ENCODE assay signal across 8 cellular contexts in the genomic region with DNA sequence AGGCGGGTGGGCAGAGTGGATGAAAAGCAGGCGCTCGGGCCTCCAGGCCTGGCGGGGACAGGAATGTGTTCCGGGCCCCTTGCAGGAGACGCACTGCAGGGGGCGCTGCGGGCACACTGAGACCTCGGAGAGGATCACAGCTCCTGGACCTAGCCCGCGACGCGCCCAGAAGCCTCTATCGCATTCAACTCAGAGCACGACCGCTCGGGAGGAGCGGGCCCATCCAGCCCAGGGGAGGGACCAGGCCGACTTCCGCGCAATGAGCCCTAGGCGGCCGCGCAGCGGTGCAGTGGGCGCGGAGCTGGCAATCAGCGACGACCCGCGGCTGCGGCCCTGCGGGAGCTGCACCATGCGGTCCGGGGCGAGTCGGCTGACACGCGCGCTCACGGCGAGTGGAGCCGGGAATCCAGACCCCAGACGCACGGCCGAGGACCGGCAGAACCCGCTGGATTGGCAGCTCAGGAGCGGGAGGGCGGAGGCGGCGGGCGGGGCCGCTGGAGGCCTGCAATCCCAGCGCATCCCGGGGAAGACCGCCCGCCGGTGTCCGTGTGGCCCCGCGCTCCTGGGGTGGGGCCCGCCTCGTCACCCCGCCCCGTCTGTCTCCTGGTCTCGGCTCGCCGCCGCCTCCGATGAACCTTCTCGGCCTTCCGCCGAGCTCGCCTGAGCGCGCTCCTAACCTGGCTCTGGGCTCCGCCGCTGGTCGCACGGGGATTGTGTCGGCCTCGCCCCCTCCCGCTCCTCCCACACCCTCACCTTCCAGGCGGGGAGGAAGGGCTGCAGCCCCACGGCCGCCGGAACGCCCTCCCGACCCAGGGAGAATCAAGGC. TPM values are rescaled to one million over a fixed set of nuclear protein-coding genes. Genes with fewer than 3 reads are reported as not detected.
DNase-seq lines count a peak whose midpoint lies in the region; ATAC-seq and TF ChIP-seq lines count a peak whose summit lies in the region.

No MANE protein-coding gene starts in this region.

- H3K4me3 ChIP-seq in colonic mucosa, result peak overlapping the region; percentile 59

- H3K9ac ChIP-seq in colonic mucosa (ENCODE audit: low read depth in 2 of 2, low read length in 2 of 2), result peak overlapping the region; percentile 68 to 70

- peak overlapping the region; percentile 80 for H3K27ac ChIP-seq in C4-2B
- H3K27ac ChIP-seq in colonic mucosa, result peak overlapping the region; percentile 81

- no peaks in the 10 kb centered on the region for H3K27me3 ChIP-seq in colonic mucosa

- H3K36me3 ChIP-seq in colonic mucosa, result no peaks in the 10 kb centered on the region

- DNase-seq in NCI-H524 (lab: John Stamatoyannopoulos, UW) (peak; percentile 63 to 82), colonic mucosa (peak; percentile 98), left kidney (ENCODE audit: low read depth, low spot score) (peak; percentile 98)
- DNase-seq in activated CD4-positive, alpha-beta T cell treated with anti-CD3 and anti-CD28 coated beads for 4 hours, result peak; percentile 94 to 96
- DNase-seq in stimulated activated CD4-positive, alpha-beta T cell treated with anti-CD3 and anti-CD28 coated beads, Interleukin-1b, Interleukin-23, amount 100 ng/mL, for 48 hours, result peak; percentile 95

- H3K9me3 ChIP-seq in colonic mucosa, result no peaks in the 10 kb centered on the region

- ATAC-seq in GM19324 (IDR thresholded peaks at IDR 0.05; ENCODE audit: low FRiP score, unreplicated experiment) (peak; percentile 92), HG03460 (IDR thresholded peaks at IDR 0.05; ENCODE audit: unreplicated experiment) (peak; percentile 83)

- intact Hi-C loops in colonic mucosa (cut with DNase I), result loop anchor here (1.0 to 5.0 kb wide), 2 partner anchors 117 to 186 kb away; no protein-coding TSS in a partner anchor

- TF ChIP-seq CTCF in C4-2B (conservative IDR thresholded peaks at IDR 0.05) (peak; percentile 84), colonic mucosa (IDR thresholded peaks at IDR 0.05) (peak; percentile 97)

- H3K4me1 ChIP-seq in colonic mucosa, result no peaks in the 10 kb centered on the region

RNA-seq across cellular contexts. Expression of a gene that starts 33.5 kb away (rescaled TPM):
- total RNA-seq in colonic mucosa, result under 1 TPM; 0.30 to 0.37 TPM

Comparison
In these comparisons a context has a peak if more than half of its experiments do, and no peak if none do; other contexts are left out.
1. Peak in every context shown above with its lines: DNase-seq, ATAC-seq, H3K4me3 ChIP-seq and H3K27ac ChIP-seq.